ENCODE assay signal across 20 cellular contexts in the genomic region with DNA sequence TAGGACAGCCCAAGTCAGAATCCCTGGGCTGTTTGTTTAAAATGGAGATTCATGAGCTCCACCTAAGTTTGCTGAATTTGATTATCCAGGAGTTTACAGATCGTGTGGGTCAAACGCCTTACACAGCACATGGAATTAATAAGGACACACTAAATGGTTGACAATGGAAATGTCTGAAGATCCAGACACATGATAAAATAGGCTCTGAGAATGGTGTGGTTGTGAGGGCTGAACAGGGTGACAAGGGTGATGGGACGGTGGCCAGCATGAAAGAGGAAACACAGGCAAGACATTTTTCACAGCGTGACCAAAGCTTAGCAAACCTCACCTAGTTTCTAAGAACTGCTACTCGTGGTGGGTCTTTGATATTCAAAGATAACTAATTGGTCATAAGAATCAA. TPM values are rescaled to one million over a fixed set of nuclear protein-coding genes. Genes with fewer than 3 reads are reported as not detected.
DNase-seq lines count a peak whose midpoint lies in the region; FAIRE-seq and TF ChIP-seq lines count a peak whose summit lies in the region.
"Had no signal": no experiment of that assay in that cellular context is flagged by ENCODE, and none has a peak within 500 bp of the region (broad histone marks: within the 10 kb centered on the region; RNA-seq: fewer than 3 reads in every experiment).

No MANE protein-coding gene starts in this region.

- H3K27me3 ChIP-seq in astrocyte (ENCODE audit: insufficient read depth, low read length) (no peaks in the 10 kb centered on the region), parathyroid adenoma (ENCODE audit: control insufficient read depth, insufficient read depth, low read length) (no peaks in the 10 kb centered on the region)
- H3K27me3 ChIP-seq: Peyer's patch had no signal

- no peak overlapping the region for H2AFZ ChIP-seq in astrocyte (ENCODE audit: low read depth, low read length)
- peak overlapping the region; percentile 39 for H2AFZ ChIP-seq in parathyroid adenoma

- H3K27ac ChIP-seq in astrocyte (ENCODE audit: low read depth, low read length) (no peak overlapping the region), parathyroid adenoma (no peak overlapping the region)
- H3K27ac ChIP-seq: C4-2B, Peyer's patch had no signal

- H4K20me1 ChIP-seq in astrocyte (ENCODE audit: insufficient read depth, low read length): no peaks in the 10 kb centered on the region

- no peaks in the 10 kb centered on the region for H3K27me3 Mint-ChIP-seq in astrocyte (ENCODE audit: low read depth, unreplicated experiment)

- DNase-seq in CD1c-positive myeloid dendritic cell (ENCODE audit: extremely low spot score) (peak; percentile 13), LNCaP clone FGC (ENCODE audit: low read depth) (peak; percentile 8), astrocyte (ENCODE audit: low read depth) (peak; percentile 20), GM13976 (ENCODE audit: low spot score) (no peak), AG08396 (ENCODE audit: low spot score) (no peak), iPS-NIHi7 (ENCODE audit: extremely low spot score) (no peak)
- DNase-seq: COR-L47, MM.1S, NCI-H1105, NCI-H187, NCI-H226, NCI-H524 treated with DMSO at 0.1 percent for 48 hours, SHP77 had no signal

- H3K4me1 Mint-ChIP-seq in astrocyte (ENCODE audit: low read depth, unreplicated experiment): peaks cover 11% of the 10 kb centered on the region

- no peak overlapping the region for H3K4me2 ChIP-seq in astrocyte (ENCODE audit: low read length)
- H3K4me2 ChIP-seq in parathyroid adenoma (ENCODE audit: low read length): no peak overlapping the region

- H3K36me3 Mint-ChIP-seq in astrocyte (ENCODE audit: low read depth, unreplicated experiment): peaks cover 2% of the 10 kb centered on the region

- in situ Hi-C loops in GM13976 (cut with MboI; ENCODE audit: low sequenced_read_pairs, unreplicated experiment): no loop called here

- no peak overlapping the region for H3K4me3 Mint-ChIP-seq in astrocyte (ENCODE audit: unreplicated experiment)

- no peaks in the 10 kb centered on the region for H3K36me3 ChIP-seq in astrocyte (ENCODE audit: insufficient read depth, low read length)
- no peaks in the 10 kb centered on the region for H3K36me3 ChIP-seq in parathyroid adenoma (ENCODE audit: control insufficient read depth, insufficient read depth, low read length)
- H3K36me3 ChIP-seq: Peyer's patch had no signal

- peaks cover 19% of the 10 kb centered on the region for H3K4me1 ChIP-seq in astrocyte (ENCODE audit: insufficient read depth, low read length)
- peaks cover 5% of the 10 kb centered on the region for H3K4me1 ChIP-seq in parathyroid adenoma
- H3K4me1 ChIP-seq: Peyer's patch had no signal

- no peak for FAIRE-seq in astrocyte (lab: Jason Lieb, UNC)
- FAIRE-seq: GM12892, H1 had no signal

- H3K79me2 ChIP-seq in astrocyte (ENCODE audit: insufficient read depth, low read length): no peaks in the 10 kb centered on the region
- H3K79me2 ChIP-seq in parathyroid adenoma: no peaks in the 10 kb centered on the region

- no peaks in the 10 kb centered on the region for H3K9me3 ChIP-seq in astrocyte (ENCODE audit: insufficient read depth, low read depth, low read length)
- H3K9me3 ChIP-seq in parathyroid adenoma (ENCODE audit: control insufficient read depth, low read length): no peaks in the 10 kb centered on the region
- H3K9me3 ChIP-seq: Peyer's patch had no signal

- H3K4me3 ChIP-seq in LNCaP clone FGC (ENCODE audit: low read depth, low read length): no peak overlapping the region
- no peak overlapping the region for H3K4me3 ChIP-seq in astrocyte (ENCODE audit: insufficient read depth, low read depth, low read length)
- H3K4me3 ChIP-seq in parathyroid adenoma (ENCODE audit: low read depth, low read length): no peak overlapping the region
- H3K4me3 ChIP-seq: Peyer's patch had no signal

- H3K9me3 Mint-ChIP-seq in astrocyte (ENCODE audit: unreplicated experiment): no peaks in the 10 kb centered on the region

- no peak overlapping the region for H3K27ac Mint-ChIP-seq in astrocyte (ENCODE audit: unreplicated experiment)

- no peak for TF ChIP-seq CTCF in LNCaP clone FGC (IDR thresholded peaks at IDR 0.05; ENCODE audit: control insufficient read depth, extremely low read depth, insufficient read depth)
- TF ChIP-seq CTCF in astrocyte (IDR thresholded peaks at IDR 0.05; ENCODE audit: insufficient read depth, low read depth, low read length): no peak
- TF ChIP-seq CTCF in parathyroid adenoma (IDR thresholded peaks at IDR 0.05): no peak
- TF ChIP-seq CTCF in GM13976 (IDR thresholded peaks at IDR 0.05; ENCODE audit: borderline replicate concordance, control extremely low read depth, extremely low read depth, insufficient read depth, missing control alignments): no peak

- H3K9ac ChIP-seq in astrocyte (ENCODE audit: low read length): no peak overlapping the region
- no peak overlapping the region for H3K9ac ChIP-seq in parathyroid adenoma

RNA-seq across cellular contexts. Expression of a gene that starts 12.5 kb away (rescaled TPM):
- total RNA-seq in astrocyte: 0.23 and 0.82 TPM in 2 replicates
- total RNA-seq: A673, Daoy had no signal

Comparison
In these comparisons a context has a peak if more than half of its experiments do, and no peak if none do; other contexts are left out.
1. DNase-seq: peak in CD1c-positive myeloid dendritic cell (single experiment), LNCaP clone FGC (single experiment) and astrocyte (single experiment); none in GM13976 (single experiment), AG08396 (single experiment) and iPS-NIHi7 (single experiment).